In genomic region chr13:35046587-35046986, GRCh38 we compare ENCODE assay signal across 26 cellular contexts.
"Had no signal": no experiment of that assay in that cellular context is flagged by ENCODE, and none has a peak within 500 bp of the region (broad histone marks: within the 10 kb centered on the region; RNA-seq: fewer than 3 reads in every experiment).

No MANE protein-coding gene starts in this region.

- H3K4me1 ChIP-seq: esophagus squamous epithelium, gastrocnemius medialis, heart right ventricle, left lung, lower lobe of right lung had no signal

- H3K36me3 ChIP-seq: esophagus squamous epithelium, gastrocnemius medialis, left lung, lower lobe of right lung had no signal

- H3K27me3 ChIP-seq: esophagus squamous epithelium, gastrocnemius medialis, heart right ventricle, left lung had no signal

- H3K27ac Mint-ChIP-seq: dendritic cell treated with granulocyte-macrophage colony-stimulating factor and Interleukin-4, amounts not matched to agents 40 ng/mL and 50 ng/mL, for 4 days; effector memory CD8-positive, alpha-beta T cell; endodermal cell; mesothelial cell of epicardium; naive thymus-derived CD4-positive, alpha-beta T cell; natural killer cell had no signal

- FAIRE-seq: keratinocyte had no signal

- H3K4me3 Mint-ChIP-seq: dendritic cell treated with granulocyte-macrophage colony-stimulating factor and Interleukin-4, amounts not matched to agents 40 ng/mL and 50 ng/mL, for 4 days; effector memory CD8-positive, alpha-beta T cell; endodermal cell; mesothelial cell of epicardium; naive thymus-derived CD4-positive, alpha-beta T cell; natural killer cell had no signal

- H3K4me1 Mint-ChIP-seq: endodermal cell; mesothelial cell of epicardium; naive thymus-derived CD4-positive, alpha-beta T cell; natural killer cell had no signal

- H3K9me3 ChIP-seq: esophagus squamous epithelium, gastrocnemius medialis, heart right ventricle, left lung, lower lobe of right lung, mucosa of descending colon had no signal

- H3K9me3 Mint-ChIP-seq: dendritic cell treated with granulocyte-macrophage colony-stimulating factor and Interleukin-4, amounts not matched to agents 40 ng/mL and 50 ng/mL, for 4 days; endodermal cell; mesothelial cell of epicardium; naive thymus-derived CD4-positive, alpha-beta T cell had no signal

- H3K36me3 Mint-ChIP-seq: natural killer cell had no signal

- ATAC-seq: effector memory CD8-positive, alpha-beta T cell; esophagus mucosa; gastrocnemius medialis; heart right ventricle; left cardiac atrium; left lung; left ventricle myocardium superior; lower lobe of right lung; mucosa of descending colon; naive thymus-derived CD4-positive, alpha-beta T cell; natural killer cell had no signal

- H3K27me3 Mint-ChIP-seq: dendritic cell treated with granulocyte-macrophage colony-stimulating factor and Interleukin-4, amounts not matched to agents 40 ng/mL and 50 ng/mL, for 4 days; effector memory CD8-positive, alpha-beta T cell; naive thymus-derived CD4-positive, alpha-beta T cell had no signal

- H3K4me3 ChIP-seq: esophagus squamous epithelium, gastrocnemius medialis, heart right ventricle, left lung, lower lobe of right lung, mucosa of descending colon had no signal

- DNase-seq: cortex of kidney; effector CD8-positive, alpha-beta T cell; effector memory CD8-positive, alpha-beta T cell; endodermal cell; erythroblast; esophagus squamous epithelium; foreskin fibroblast; foreskin melanocyte; gastrocnemius medialis; glutamatergic neuron; head of caudate nucleus; heart right ventricle; hippocampal formation; left cardiac atrium; left lung; left ventricle myocardium superior; lower lobe of right lung; mesenchymal stem cell; mucosa of descending colon; naive thymus-derived CD4-positive, alpha-beta T cell; natural killer cell had no signal

- H3K27ac ChIP-seq: epithelial cell of prostate, esophagus squamous epithelium, gastrocnemius medialis, heart right ventricle, left lung, lower lobe of right lung had no signal
